25 cellular contexts compared by ENCODE assay signal in genomic region chr10:123761666-123762230, GRCh38.
"Had no signal": no experiment of that assay in that cellular context is flagged by ENCODE, and none has a peak within 500 bp of the region (broad histone marks: within the 10 kb centered on the region; RNA-seq: fewer than 3 reads in every experiment).

No MANE protein-coding gene starts in this region.

- ATAC-seq: left lobe of liver; naive thymus-derived CD4-positive, alpha-beta T cell; psoas muscle; right cardiac atrium; stimulated activated effector memory CD8-positive, alpha-beta T cell treated with anti-CD3 and anti-CD28 coated beads, Interleukin-12 subunit alpha, Interleukin-12 subunit beta, amount 100 ng/mL, for 72 hours had no signal

- H3K9me3 ChIP-seq: esophagus squamous epithelium, psoas muscle, sigmoid colon, suprapubic skin had no signal

- H3K36me3 Mint-ChIP-seq: naive thymus-derived CD4-positive, alpha-beta T cell; neural progenitor cell; stimulated activated effector memory CD8-positive, alpha-beta T cell treated with anti-CD3 and anti-CD28 coated beads, Interleukin-12 subunit alpha, Interleukin-12 subunit beta, amount 100 ng/mL, for 72 hours had no signal

- H3K27ac ChIP-seq: esophagus squamous epithelium, neural progenitor cell, psoas muscle, suprapubic skin had no signal

- H3K9me3 Mint-ChIP-seq: neural progenitor cell; stimulated activated effector memory CD8-positive, alpha-beta T cell treated with anti-CD3 and anti-CD28 coated beads, Interleukin-12 subunit alpha, Interleukin-12 subunit beta, amount 100 ng/mL, for 72 hours had no signal

- H3K4me1 ChIP-seq: psoas muscle had no signal

- H3K9ac ChIP-seq: neural progenitor cell had no signal

- H3K4me3 Mint-ChIP-seq: naive thymus-derived CD4-positive, alpha-beta T cell; nephron; neural progenitor cell; stimulated activated effector memory CD8-positive, alpha-beta T cell treated with anti-CD3 and anti-CD28 coated beads, Interleukin-12 subunit alpha, Interleukin-12 subunit beta, amount 100 ng/mL, for 72 hours had no signal

- FAIRE-seq: endometrium, kidney, urothelium cell line had no signal

- H3K4me3 ChIP-seq: coronary artery, esophagus squamous epithelium, lung, neural progenitor cell, psoas muscle, sigmoid colon, suprapubic skin had no signal

- H3K4me1 Mint-ChIP-seq: naive thymus-derived CD4-positive, alpha-beta T cell; stimulated activated effector memory CD8-positive, alpha-beta T cell treated with anti-CD3 and anti-CD28 coated beads, Interleukin-12 subunit alpha, Interleukin-12 subunit beta, amount 100 ng/mL, for 72 hours had no signal

- H3K27me3 ChIP-seq: esophagus squamous epithelium, neural progenitor cell, sigmoid colon had no signal

- H3K36me3 ChIP-seq: neural progenitor cell, suprapubic skin had no signal

- H3K4me2 ChIP-seq: neural progenitor cell had no signal

- DNase-seq: dermis blood vessel endothelial cell; effector memory CD4-positive, alpha-beta T cell; erythroblast; esophagus squamous epithelium; foreskin melanocyte; kidney; mesenchymal stem cell; midbrain; naive thymus-derived CD4-positive, alpha-beta T cell; nucleus accumbens; psoas muscle; right cardiac atrium; stimulated activated CD4-positive, alpha-beta T cell treated with anti-CD3 and anti-CD28 coated beads, Interleukin-2, amount 100 ng/mL, for 24 hours; stimulated activated CD4-positive, alpha-beta T cell treated with anti-CD3 and anti-CD28 coated beads, Interleukin-4, amount 100 ng/mL, for 24 hours; stimulated activated naive CD4-positive, alpha-beta T cell treated with Interleukin-2 at 50 U/mL for 16 hours had no signal

- H3K27ac Mint-ChIP-seq: nephron; neural progenitor cell; stimulated activated effector memory CD8-positive, alpha-beta T cell treated with anti-CD3 and anti-CD28 coated beads, Interleukin-12 subunit alpha, Interleukin-12 subunit beta, amount 100 ng/mL, for 72 hours had no signal

- H2AFZ ChIP-seq: neural progenitor cell had no signal
